Comparison of ENCODE assay signal across 9 cellular contexts in genomic region chr2:86072271-86072858, GRCh38. TPM values are rescaled to one million over a fixed set of nuclear protein-coding genes. Genes with fewer than 3 reads are reported as not detected.
A peak's percentile ranks its signal among the peaks of the same experiment; 100 is the strongest.
DNase-seq lines count a peak whose midpoint lies in the region; ATAC-seq and TF ChIP-seq lines count a peak whose summit lies in the region.
"Had no signal": no experiment of that assay in that cellular context is flagged by ENCODE, and none has a peak within 500 bp of the region (broad histone marks: within the 10 kb centered on the region; RNA-seq: fewer than 3 reads in every experiment).

No MANE protein-coding gene starts in this region.

- H3K9me3 Mint-ChIP-seq in activated naive CD8-positive, alpha-beta T cell treated with anti-CD3 and anti-CD28 coated beads, Interleukin-2, amount 50 U/mL, for 24 hours = no peaks in the 10 kb centered on the region

- H3K36me3 ChIP-seq in testis (ENCODE audit: low read depth, missing control alignments) = peaks cover 5% of the 10 kb centered on the region

- H3K4me3 ChIP-seq in testis = no peak overlapping the region
- H3K4me3 ChIP-seq: K562 had no signal

- DNase-seq in activated naive CD8-positive, alpha-beta T cell treated with anti-CD3 and anti-CD28 coated beads, Interleukin-2, amount 50 U/mL, for 24 hours = no peak
- DNase-seq in kidney glomerular epithelial cell (lab: John Stamatoyannopoulos, UW) = peak; percentile 5
- DNase-seq in testis = peak; percentile 40
- DNase-seq in NCI-H2227 treated with DMSO at 0.1 percent for 48 hours (lab: John Stamatoyannopoulos, UW) = no peak
- DNase-seq in NCI-H187 (lab: John Stamatoyannopoulos, UW) = no peak

- peaks cover 22% of the 10 kb centered on the region for H3K4me1 Mint-ChIP-seq in activated naive CD8-positive, alpha-beta T cell treated with anti-CD3 and anti-CD28 coated beads, Interleukin-2, amount 50 U/mL, for 24 hours

- no peak overlapping the region for H3K4me3 Mint-ChIP-seq in activated naive CD8-positive, alpha-beta T cell treated with anti-CD3 and anti-CD28 coated beads, Interleukin-2, amount 50 U/mL, for 24 hours

- no peaks in the 10 kb centered on the region for H3K27me3 Mint-ChIP-seq in activated naive CD8-positive, alpha-beta T cell treated with anti-CD3 and anti-CD28 coated beads, Interleukin-2, amount 50 U/mL, for 24 hours

- H3K27ac Mint-ChIP-seq in activated naive CD8-positive, alpha-beta T cell treated with anti-CD3 and anti-CD28 coated beads, Interleukin-2, amount 50 U/mL, for 24 hours = peak overlapping the region; percentile 55

- intact Hi-C loops in testis (cut with DNase I; ENCODE audit: low total_unique reads) = loop anchor here (10.0 kb wide), 1 partner anchor 188 kb away; the partner anchor contains the start of gene ST3GAL5

- ATAC-seq in GM18508 (IDR thresholded peaks at IDR 0.05; ENCODE audit: insufficient read depth, unreplicated experiment) = peak; percentile 39
- ATAC-seq in HG03442 (IDR thresholded peaks at IDR 0.05; ENCODE audit: unreplicated experiment) = peak; percentile 46
- ATAC-seq in activated naive CD8-positive, alpha-beta T cell treated with anti-CD3 and anti-CD28 coated beads, Interleukin-2, amount 50 U/mL, for 24 hours = no peak
- ATAC-seq in activated CD4-positive, CD25-positive, alpha-beta regulatory T cell treated with anti-CD3 and anti-CD28 coated beads, Interleukin-2, amount 50 U/mL, for 24 hours = no peak
- ATAC-seq: K562 had no signal

- peaks cover 59% of the 10 kb centered on the region for H3K36me3 Mint-ChIP-seq in activated naive CD8-positive, alpha-beta T cell treated with anti-CD3 and anti-CD28 coated beads, Interleukin-2, amount 50 U/mL, for 24 hours (ENCODE audit: low read depth)

- H3K4me1 ChIP-seq in testis = peaks cover 7% of the 10 kb centered on the region

- 48 to 76% methylated on average over 9 of the region's 9 CpGs for WGBS in testis, 2 donors

- TF ChIP-seq POLR2A in testis (IDR thresholded peaks at IDR 0.05) = no peak

- H3K27ac ChIP-seq in testis = peak overlapping the region in 1 of 2 donors; percentile 43

- no peak for TF ChIP-seq CTCF in testis (IDR thresholded peaks at IDR 0.05)

- H3K9me3 ChIP-seq in testis = no peaks in the 10 kb centered on the region

- H3K27me3 ChIP-seq in testis = no peaks in the 10 kb centered on the region

RNA-seq across cellular contexts. Expression of gene POLR1A, which starts 33.3 kb away (rescaled TPM):
- total RNA-seq in testis = 10 to 100 TPM; 28.1 to 28.7 TPM
- polyA plus RNA-seq in testis (ENCODE audit: insufficient read depth, low read depth, low replicate concordance) = 20.0 TPM

RNA-seq across cellular contexts. Expression of gene PTCD3, which starts 33.7 kb away (rescaled TPM):
- 100 to 1,000 TPM; 167 to 213 TPM for total RNA-seq in testis
- 120 TPM for polyA plus RNA-seq in testis (ENCODE audit: insufficient read depth, low read depth, low replicate concordance)

Comparison
In these comparisons a context has a peak if more than half of its experiments do, and no peak if none do; other contexts are left out.
1. ATAC-seq: peak in GM18508 (single experiment) and HG03442 (single experiment); none in activated naive CD8-positive, alpha-beta T cell treated with anti-CD3 and anti-CD28 coated beads, Interleukin-2, amount 50 U/mL, for 24 hours (single experiment) and activated CD4-positive, CD25-positive, alpha-beta regulatory T cell treated with anti-CD3 and anti-CD28 coated beads, Interleukin-2, amount 50 U/mL, for 24 hours (0 of 2).
2. DNase-seq: peak in kidney glomerular epithelial cell (single experiment) and testis (single experiment); none in activated naive CD8-positive, alpha-beta T cell treated with anti-CD3 and anti-CD28 coated beads, Interleukin-2, amount 50 U/mL, for 24 hours (single experiment), NCI-H2227 treated with DMSO at 0.1 percent for 48 hours (single experiment) and NCI-H187 (0 of 2).